In genomic region chr1:228265167-228265566, GRCh38 we compare ENCODE assay signal across 14 cellular contexts. TPM values are rescaled to one million over a fixed set of nuclear protein-coding genes. Genes with fewer than 3 reads are reported as not detected.
A peak's percentile ranks its signal among the peaks of the same experiment; 100 is the strongest.
DNase-seq lines count a peak whose midpoint lies in the region; ATAC-seq, FAIRE-seq and TF ChIP-seq lines count a peak whose summit lies in the region.
"Had no signal": no experiment of that assay in that cellular context is flagged by ENCODE, and none has a peak within 500 bp of the region (broad histone marks: within the 10 kb centered on the region; RNA-seq: fewer than 3 reads in every experiment).

No MANE protein-coding gene starts in this region.

- no peak for TF ChIP-seq EP300 in A549 (IDR thresholded peaks at IDR 0.05)

- TF ChIP-seq RAD21 in A549 (conservative IDR thresholded peaks at IDR 0.05 in 1 of 2, IDR thresholded peaks at IDR 0.05 in 1 of 2): peak; percentile 27 to 43; a peak in 3 of 5 replicates

- H3K9ac ChIP-seq in fibroblast of lung (ENCODE audit: insufficient read depth, low read length): no peak overlapping the region

- H3K9me3 Mint-ChIP-seq in activated T-cell treated with anti-CD3 and anti-CD28 coated beads, Interleukin-2, amount 50 U/mL, for 72 hours: peaks cover 2% of the 10 kb centered on the region in 2 donors
- H3K9me3 Mint-ChIP-seq in natural killer cell treated with Interleukin-12 subunit alpha and Interleukin-12 subunit beta and Interleukin-15 and Interleukin-18, amount 100 ng/mL, for 72 hours: no peaks in the 10 kb centered on the region
- H3K9me3 Mint-ChIP-seq: dendritic cell treated with granulocyte-macrophage colony-stimulating factor and Interleukin-4, amounts not matched to agents 40 ng/mL and 50 ng/mL, for 4 days had no signal

- CTCF ChIA-PET in A549 (lab: Yijun Ruan, JAX): no interaction called here

- H3K4me3 Mint-ChIP-seq in activated T-cell treated with anti-CD3 and anti-CD28 coated beads, Interleukin-2, amount 50 U/mL, for 72 hours: no peak overlapping the region
- H3K4me3 Mint-ChIP-seq in natural killer cell treated with Interleukin-12 subunit alpha and Interleukin-12 subunit beta and Interleukin-15 and Interleukin-18, amount 100 ng/mL, for 72 hours: no peak overlapping the region
- H3K4me3 Mint-ChIP-seq: CD8-positive, alpha-beta T cell; dendritic cell treated with granulocyte-macrophage colony-stimulating factor and Interleukin-4, amounts not matched to agents 40 ng/mL and 50 ng/mL, for 4 days had no signal

- FAIRE-seq in A549 (lab: Jason Lieb, UNC): no peak

- no peaks in the 10 kb centered on the region for H3K79me2 ChIP-seq in fibroblast of lung (ENCODE audit: control insufficient read depth, insufficient read depth, low read length)

- H3K4me1 ChIP-seq in A549 (no peaks in the 10 kb centered on the region), fibroblast of lung (ENCODE audit: control insufficient read depth, extremely low read depth, insufficient read depth, low read length) (no peaks in the 10 kb centered on the region)
- H3K4me1 ChIP-seq: Peyer's patch had no signal

- no peaks in the 10 kb centered on the region for H3K27me3 Mint-ChIP-seq in activated T-cell treated with anti-CD3 and anti-CD28 coated beads, Interleukin-2, amount 50 U/mL, for 72 hours (ENCODE audit: low read depth)
- H3K27me3 Mint-ChIP-seq in natural killer cell treated with Interleukin-12 subunit alpha and Interleukin-12 subunit beta and Interleukin-15 and Interleukin-18, amount 100 ng/mL, for 72 hours: no peaks in the 10 kb centered on the region
- H3K27me3 Mint-ChIP-seq: dendritic cell treated with granulocyte-macrophage colony-stimulating factor and Interleukin-4, amounts not matched to agents 40 ng/mL and 50 ng/mL, for 4 days had no signal

- H2AFZ ChIP-seq in fibroblast of lung (ENCODE audit: low read length): no peak overlapping the region

- H3K4me3 ChIP-seq in A549 (no peak overlapping the region), fibroblast of lung (replicated peaks in 1 of 4; ENCODE audit: control extremely low read depth in 1 of 4, insufficient read depth in 1 of 4, low read depth in 3 of 4, low read length in 4 of 4) (no peak overlapping the region)
- H3K4me3 ChIP-seq: Peyer's patch, skin epidermis had no signal

- TF ChIP-seq CTCF in A549 (IDR thresholded peaks at IDR 0.05): peak; percentile 33
- TF ChIP-seq CTCF in GM12872 (IDR thresholded peaks at IDR 0.05; ENCODE audit: insufficient read depth, low read depth, low read length): 0 out of 3 replicates have a peak, but pooled peaks have one; percentile 3
- TF ChIP-seq CTCF in fibroblast of lung (conservative IDR thresholded peaks at IDR 0.05 in 1 of 2, IDR thresholded peaks at IDR 0.05 in 1 of 2; ENCODE audit: low read depth in 1 of 2, low read length in 2 of 2): peak; percentile 33 to 38

- peaks cover 2 to 9% of the 10 kb centered on the region in 2 donors for H3K36me3 Mint-ChIP-seq in activated T-cell treated with anti-CD3 and anti-CD28 coated beads, Interleukin-2, amount 50 U/mL, for 72 hours (ENCODE audit: insufficient read depth in 2 of 2)
- no peaks in the 10 kb centered on the region for H3K36me3 Mint-ChIP-seq in natural killer cell treated with Interleukin-12 subunit alpha and Interleukin-12 subunit beta and Interleukin-15 and Interleukin-18, amount 100 ng/mL, for 72 hours

- ATAC-seq in A549: peak in 1 of 2 experiments; percentile 75; a peak in 4 of 6 replicates
- ATAC-seq in activated T-cell treated with anti-CD3 and anti-CD28 coated beads, Interleukin-2, amount 50 U/mL, for 72 hours (replicated peaks in 1 of 2): no peak
- ATAC-seq in natural killer cell treated with Interleukin-12 subunit alpha and Interleukin-12 subunit beta and Interleukin-15 and Interleukin-18, amount 100 ng/mL, for 72 hours: no peak
- ATAC-seq in GM19463 (IDR thresholded peaks at IDR 0.05; ENCODE audit: unreplicated experiment): no peak
- ATAC-seq: CD8-positive, alpha-beta T cell had no signal

- DNase-seq in A549 (ENCODE audit: low read depth in 1 of 2, low spot score in 1 of 2) (no peak), SK-MEL-5 (ENCODE audit: low read depth, low spot score) (peak; percentile 12), fibroblast of lung (ENCODE audit: low read depth in 2 of 2) (peak; percentile 8 to 46), mucosa of gallbladder (ENCODE audit: low spot score) (no peak)
- DNase-seq in activated T-cell treated with anti-CD3 and anti-CD28 coated beads, Interleukin-2, amount 50 U/mL, for 72 hours: no peak
- no peak for DNase-seq in natural killer cell treated with Interleukin-12 subunit alpha and Interleukin-12 subunit beta and Interleukin-15 and Interleukin-18, amount 100 ng/mL, for 72 hours (ENCODE audit: low spot score)
- DNase-seq: activated CD4-positive, CD25-positive, alpha-beta regulatory T cell; activated effector memory CD4-positive, alpha-beta T cell treated with anti-CD3 and anti-CD28 coated beads, Interleukin-2, amount 50 U/mL, for 16 hours; Peyer's patch had no signal

- no peaks in the 10 kb centered on the region for H4K20me1 ChIP-seq in fibroblast of lung (ENCODE audit: control insufficient read depth, extremely low read depth, insufficient read depth, low read length)

- peaks cover 16% of the 10 kb centered on the region; the same call in 2 of the 3 replicates for H3K9me3 ChIP-seq in A549
- no peaks in the 10 kb centered on the region for H3K9me3 ChIP-seq in fibroblast of lung (ENCODE audit: control insufficient read depth, insufficient read depth, low read depth, low read length)

- in situ Hi-C loops in SK-MEL-5 (cut with HindIII; ENCODE audit: low pct_unique_long_range_greater_than_20kb, low sequenced_read_pairs): no loop called here

- TF ChIP-seq POLR2A in A549 (IDR thresholded peaks at IDR 0.05; ENCODE audit: low read length): no peak

- H3K27me3 ChIP-seq in fibroblast of lung (ENCODE audit: control insufficient read depth, insufficient read depth, low read length): no peaks in the 10 kb centered on the region
- H3K27me3 ChIP-seq: Peyer's patch had no signal

- POLR2A ChIA-PET in A549 (lab: Yijun Ruan, JAX): no interaction called here

- no peak overlapping the region for H3K4me2 ChIP-seq in A549
- H3K4me2 ChIP-seq in fibroblast of lung (ENCODE audit: extremely low read depth, insufficient read depth, low read length): no peak overlapping the region

- H3K4me1 Mint-ChIP-seq in activated T-cell treated with anti-CD3 and anti-CD28 coated beads, Interleukin-2, amount 50 U/mL, for 72 hours (ENCODE audit: low read depth): no peaks in the 10 kb centered on the region
- H3K4me1 Mint-ChIP-seq in natural killer cell treated with Interleukin-12 subunit alpha and Interleukin-12 subunit beta and Interleukin-15 and Interleukin-18, amount 100 ng/mL, for 72 hours (ENCODE audit: low read depth in 2 of 2): no peaks in the 10 kb centered on the region

- H3K27ac ChIP-seq in A549 (no peak overlapping the region), fibroblast of lung (ENCODE audit: insufficient read depth, low read length) (no peak overlapping the region)
- H3K27ac ChIP-seq: Peyer's patch, skin epidermis had no signal

- no peaks in the 10 kb centered on the region for H3K36me3 ChIP-seq in fibroblast of lung (ENCODE audit: control insufficient read depth, insufficient read depth, low read length)
- H3K36me3 ChIP-seq: Peyer's patch had no signal

- no peak overlapping the region for H3K27ac Mint-ChIP-seq in activated T-cell treated with anti-CD3 and anti-CD28 coated beads, Interleukin-2, amount 50 U/mL, for 72 hours
- H3K27ac Mint-ChIP-seq in natural killer cell treated with Interleukin-12 subunit alpha and Interleukin-12 subunit beta and Interleukin-15 and Interleukin-18, amount 100 ng/mL, for 72 hours: no peak overlapping the region
- H3K27ac Mint-ChIP-seq: CD8-positive, alpha-beta T cell; dendritic cell treated with granulocyte-macrophage colony-stimulating factor and Interleukin-4, amounts not matched to agents 40 ng/mL and 50 ng/mL, for 4 days had no signal

TF ChIP-seq in A549, 52 proteins besides CTCF, POLR2A, EP300 and RAD21:
- TF ChIP-seq CEBPB (IDR thresholded peaks at IDR 0.05) (peak in 1 of 2 experiments; percentile 32; a peak in 1 of 4 replicates), CHD2 (IDR thresholded peaks at IDR 0.05; ENCODE audit: low read length, partially characterized antibody) (no peak)

RNA-seq across cellular contexts. Expression of gene OBSCN, which starts 57.3 kb away (rescaled TPM):
- polyA plus RNA-seq in A549 (2011; rRNA removed) (3.1 and 5.7 TPM in 2 replicates), A549 (2017; fragmentation: RNase III; extraction: RNeasy Plus Mini Kit Qiagen cat#74134 plus additional on column Dnase treatment) (5.7 to 6.8 TPM (median 6.5 TPM) in 3 replicates), fibroblast of lung (0.78 and 0.87 TPM in 2 replicates)
- polyA plus RNA-seq in A549 (2012; cell fraction: cytosol; rRNA removed): 4.9 and 6.5 TPM in 2 replicates
- polyA plus RNA-seq in A549 (2012; cell fraction: nucleus; rRNA removed): 42.9 and 51.7 TPM in 2 replicates
- 9.9 and 13.6 TPM in 2 replicates for polyA minus RNA-seq in A549 (2011; rRNA and poly(A)+ RNA removed)
- 0.98 and 1.7 TPM in 2 replicates for total RNA-seq in SK-MEL-5 (2014; rRNA removed; shearing (Covaris generic))
- 1.7 and 2.1 TPM in 2 replicates for polyA plus RNA-seq in SK-MEL-5 (2015; cell fraction: cytosol; rRNA removed)
- polyA plus RNA-seq in SK-MEL-5 (2015; cell fraction: nucleus; rRNA removed): 6.2 and 8.4 TPM in 2 replicates
- total RNA-seq in fibroblast of lung (14.4 and 16.8 TPM in 2 replicates), mucosa of gallbladder (25.8 TPM)
- 1.7 and 2.1 TPM in 2 replicates for polyA plus RNA-seq in fibroblast of lung (2012)
- 1.2 and 1.7 TPM in 2 replicates for polyA minus RNA-seq in fibroblast of lung (ENCODE audit: low replicate concordance)
- 10 to 100 TPM; 25.0 to 27.7 TPM for total RNA-seq in activated T-cell treated with anti-CD3 and anti-CD28 coated beads, Interleukin-2, amount 50 U/mL, for 72 hours
- 10 to 100 TPM in 1 of 2 donors, 1 to 10 TPM in 1; 6.4 to 12.3 TPM for total RNA-seq in natural killer cell treated with Interleukin-12 subunit alpha and Interleukin-12 subunit beta and Interleukin-15 and Interleukin-18, amount 100 ng/mL, for 72 hours

Comparison
In these comparisons a context has a peak if more than half of its experiments do, and no peak if none do; other contexts are left out.
1. DNase-seq: peak in SK-MEL-5 (single experiment) and fibroblast of lung (2 of 2); none in A549 (0 of 2), activated T-cell treated with anti-CD3 and anti-CD28 coated beads, Interleukin-2, amount 50 U/mL, for 72 hours (0 of 2), natural killer cell treated with Interleukin-12 subunit alpha and Interleukin-12 subunit beta and Interleukin-15 and Interleukin-18, amount 100 ng/mL, for 72 hours (single experiment) and mucosa of gallbladder (single experiment).
2. Peak in every context shown above with its lines, with median percentiles within 50 percentile points of each other: CTCF ChIP-seq.